ENCODE assay signal across 1 cellular context in genomic region chr5:180330810-180331646, GRCh38.
A peak's percentile ranks its signal among the peaks of the same experiment; 100 is the strongest.
TF ChIP-seq lines count a peak whose summit lies in the region.

No MANE protein-coding gene starts in this region.

TF ChIP-seq in A549, 52 proteins besides CTCF, POLR2A, EP300 and RAD21 (continued from another document):
- TF ChIP-seq BCL3 (IDR thresholded peaks at IDR 0.05), result peak; percentile 87; the same call in 2 of the 3 replicates
- TF ChIP-seq ZC3H11A (IDR thresholded peaks at IDR 0.05), result no peak
- no peak for TF ChIP-seq NPAS2 (CRISPR knock-in tag; IDR thresholded peaks at IDR 0.05; ENCODE audit: borderline replicate concordance)
- no peak for TF ChIP-seq ZSCAN20 (CRISPR knock-in tag; IDR thresholded peaks at IDR 0.05)
- no peak for TF ChIP-seq RNF2 (IDR thresholded peaks at IDR 0.05; ENCODE audit: borderline replicate concordance, low read depth)
- no peak for TF ChIP-seq SREBF2 (IDR thresholded peaks at IDR 0.05)
- TF ChIP-seq PBX3 (IDR thresholded peaks at IDR 0.05), result peak; percentile 77
- peak; percentile 78 for TF ChIP-seq MAX (IDR thresholded peaks at IDR 0.05)
- no peak for TF ChIP-seq MYC (IDR thresholded peaks at IDR 0.05; ENCODE audit: borderline replicate concordance, low read length)
- no peak for TF ChIP-seq HDAC2 (IDR thresholded peaks at IDR 0.05)
- peak; percentile 94 for TF ChIP-seq FOSL2 (IDR thresholded peaks at IDR 0.05)
- peak; percentile 92 for TF ChIP-seq FOSL2 (CRISPR knock-in tag; IDR thresholded peaks at IDR 0.05)
- no peak for TF ChIP-seq KDM1A (IDR thresholded peaks at IDR 0.05; ENCODE audit: low read depth)
- peak; percentile 99 for TF ChIP-seq CEBPB (IDR thresholded peaks at IDR 0.05)
- TF ChIP-seq CBX2 (IDR thresholded peaks at IDR 0.05; ENCODE audit: borderline replicate concordance, low read depth), result no peak
- TF ChIP-seq HOXB13 (CRISPR knock-in tag; IDR thresholded peaks at IDR 0.05; ENCODE audit: low read depth), result no peak
- TF ChIP-seq GATA3 (IDR thresholded peaks at IDR 0.05; ENCODE audit: borderline replicate concordance), result peak; percentile 83; the same call in 1 of the 2 replicates
- TF ChIP-seq HMGXB4 (CRISPR knock-in tag; IDR thresholded peaks at IDR 0.05; ENCODE audit: borderline replicate concordance), result no peak
- no peak for TF ChIP-seq REST (IDR thresholded peaks at IDR 0.05)
- no peak for TF ChIP-seq NR3C1 (IDR thresholded peaks at IDR 0.05)
- TF ChIP-seq JUNB (IDR thresholded peaks at IDR 0.05), result peak; percentile 97
- no peak for TF ChIP-seq TP53 (CRISPR knock-in tag; IDR thresholded peaks at IDR 0.05)
- no peak for TF ChIP-seq RCOR1 (IDR thresholded peaks at IDR 0.05; ENCODE audit: low read depth, low read length)
- no peak for TF ChIP-seq CHD4 (IDR thresholded peaks at IDR 0.05; ENCODE audit: borderline replicate concordance)
- TF ChIP-seq HEYL (CRISPR knock-in tag; IDR thresholded peaks at IDR 0.05), result no peak
- TF ChIP-seq KDM5A (IDR thresholded peaks at IDR 0.05), result no peak
- TF ChIP-seq MAZ (IDR thresholded peaks at IDR 0.05; ENCODE audit: borderline replicate concordance, low read depth, low read length), result no peak
- TF ChIP-seq PHF8 (IDR thresholded peaks at IDR 0.05; ENCODE audit: borderline replicate concordance, low read depth), result no peak
- no peak for TF ChIP-seq FOSB (CRISPR knock-in tag; IDR thresholded peaks at IDR 0.05)
- no peak for TF ChIP-seq ELK1 (IDR thresholded peaks at IDR 0.05; ENCODE audit: low read depth, low read length)
- no peak for TF ChIP-seq HOXA7 (CRISPR knock-in tag; IDR thresholded peaks at IDR 0.05)
- TF ChIP-seq BHLHE40 (IDR thresholded peaks at IDR 0.05; ENCODE audit: low read depth, low read length), result no peak
- no peak for TF ChIP-seq RFX5 (IDR thresholded peaks at IDR 0.05)
- TF ChIP-seq FOXS1 (CRISPR knock-in tag; IDR thresholded peaks at IDR 0.05), result no peak
- peak; percentile 43; the same call in 2 of the 3 replicates for TF ChIP-seq SMC3 (IDR thresholded peaks at IDR 0.05)
TF ChIP-seq in A549: peak in this region for 15.
